ENCODE assay signal across 18 cellular contexts in genomic region chr18:8516391-8517250, GRCh38.
"Had no signal": no experiment of that assay in that cellular context is flagged by ENCODE, and none has a peak within 500 bp of the region (broad histone marks: within the 10 kb centered on the region; RNA-seq: fewer than 3 reads in every experiment).

No MANE protein-coding gene starts in this region.

- H3K36me3 ChIP-seq: ascending aorta, cardiac muscle cell, colonic mucosa, left lung, ovary, thyroid gland, vagina had no signal

- H3K9me3 ChIP-seq: ascending aorta, colonic mucosa, ovary, thyroid gland, vagina had no signal

- DNase-seq: activated CD4-positive, alpha-beta T cell treated with anti-CD3 and anti-CD28 coated beads, Interleukin-2, amount 50 U/mL, for 48 hours; activated CD4-positive, CD25-positive, alpha-beta regulatory T cell treated with anti-CD3 and anti-CD28 coated beads, Interleukin-2, amount 50 U/mL, for 72 hours; activated gamma-delta T cell treated with Interleukin-2 at 50 U/mL for 16 hours; activated T-cell treated with anti-CD3 and anti-CD28 coated beads, Interleukin-2, amount 50 U/mL, for 48 hours; colonic mucosa; effector memory CD4-positive, alpha-beta T cell; glutamatergic neuron; immature natural killer cell; left lung; mesendoderm; nephron progenitor cell; ovary; stimulated activated CD4-positive, alpha-beta T cell treated with anti-CD3 and anti-CD28 coated beads, Interleukin-4, amount 100 ng/mL, for 4 hours; SW 1271; thyroid gland had no signal

- H3K4me3 ChIP-seq: ascending aorta, cardiac muscle cell, colonic mucosa, left lung, ovary, thyroid gland, vagina had no signal

- H3K27me3 ChIP-seq: ascending aorta, cardiac muscle cell, colonic mucosa, left lung, ovary, thyroid gland, vagina had no signal

- H3K27ac ChIP-seq: ascending aorta, cardiac muscle cell, colonic mucosa, left lung, ovary, thyroid gland, vagina had no signal

- H3K4me1 ChIP-seq: ascending aorta, colonic mucosa, left lung, thyroid gland, vagina had no signal
